In genomic region chr2:43161650-43162542, GRCh38 we compare ENCODE assay signal across 12 cellular contexts.
DNase-seq lines count a peak whose midpoint lies in the region; ATAC-seq and TF ChIP-seq lines count a peak whose summit lies in the region.
"Had no signal": no experiment of that assay in that cellular context is flagged by ENCODE, and none has a peak within 500 bp of the region (broad histone marks: within the 10 kb centered on the region; RNA-seq: fewer than 3 reads in every experiment).

No MANE protein-coding gene starts in this region.

- no peaks in the 10 kb centered on the region for H4K20me1 ChIP-seq in IMR-90 (ENCODE audit: insufficient read depth, low read length)

- H3K9ac ChIP-seq in IMR-90 (ENCODE audit: low read depth, low read length) = no peak overlapping the region
- H3K9ac ChIP-seq: KMS-11 had no signal

- H3K4me1 Mint-ChIP-seq in CD4-positive, alpha-beta memory T cell = peaks cover 38 to 87% (median 61%) of the 10 kb centered on the region in 4 donors
- peaks cover 55 to 57% of the 10 kb centered on the region in 2 donors for H3K4me1 Mint-ChIP-seq in effector memory CD8-positive, alpha-beta T cell (ENCODE audit: low read depth in 2 of 2)
- H3K4me1 Mint-ChIP-seq in nephron = peaks cover 20% of the 10 kb centered on the region

- no peak overlapping the region for H3K4me2 ChIP-seq in IMR-90 (ENCODE audit: low read depth, low read length)
- H3K4me2 ChIP-seq: KMS-11 had no signal

- H3K23ac ChIP-seq in IMR-90 (ENCODE audit: low read depth, low read length) = no peak overlapping the region

- H3K18ac ChIP-seq in IMR-90 (ENCODE audit: low read depth, low read length) = no peak overlapping the region

- H3K4me3 Mint-ChIP-seq in CD4-positive, alpha-beta memory T cell = peak overlapping the region in 7 of 8 donors; percentile 14 to 75 (median 57)
- peak overlapping the region; percentile 54 to 56 for H3K4me3 Mint-ChIP-seq in effector memory CD8-positive, alpha-beta T cell
- no peak overlapping the region for H3K4me3 Mint-ChIP-seq in nephron

- no peak for TF ChIP-seq RAD21 in IMR-90 (IDR thresholded peaks at IDR 0.05; ENCODE audit: low read length)

- H3K4ac ChIP-seq in IMR-90 (ENCODE audit: low read depth, low read length) = no peak overlapping the region; the same call in 1 of the 2 replicates

- no peak overlapping the region for H2AK9ac ChIP-seq in IMR-90 (replicated peaks; ENCODE audit: low read depth, low read length, poor library complexity)

- no peak overlapping the region for H4K8ac ChIP-seq in IMR-90 (ENCODE audit: low read depth in 2 of 2, low read length in 2 of 2)

- H2BK5ac ChIP-seq in IMR-90 (ENCODE audit: low read depth, low read length, poor library complexity, severe bottlenecking) = no peak overlapping the region

- no peak overlapping the region for H2BK20ac ChIP-seq in IMR-90 (ENCODE audit: low read depth, low read length)

- no peak overlapping the region for H3K4me3 ChIP-seq in CD4-positive, alpha-beta memory T cell (ENCODE audit: low read length in 2 of 2)
- H3K4me3 ChIP-seq in IMR-90 (ENCODE audit: insufficient read depth, low read depth, low read length) = no peak overlapping the region
- H3K4me3 ChIP-seq: vagina had no signal

- H2BK120ac ChIP-seq in IMR-90 (ENCODE audit: low read depth, low read length) = no peak overlapping the region

- H3K27ac ChIP-seq in CD4-positive, alpha-beta memory T cell (ENCODE audit: low read depth, low read length) = peak overlapping the region; percentile 84
- H3K27ac ChIP-seq in IMR-90 (ENCODE audit: insufficient read depth, low read length) = no peak overlapping the region
- H3K27ac ChIP-seq: KMS-11, vagina had no signal

- intact Hi-C loops in CD4-positive, alpha-beta memory T cell (cut with micrococcal nuclease) = no loop called here
- intact Hi-C loops in IMR-90 (cut with micrococcal nuclease) = no loop called here

- CTCF ChIA-PET in CD4-positive, alpha-beta memory T cell (lab: Charles Lee; ENCODE audit: partially characterized antibody) = interaction anchor here (0.6 to 3.9 kb wide), 9 partner anchors 8 to 323 kb away, joined by 3 to 28 read pairs (median 5); no protein-coding TSS in a partner anchor
- CTCF ChIA-PET in IMR-90 (lab: Yijun Ruan, JAX) = no interaction called here

- no peaks in the 10 kb centered on the region for H3K27me3 ChIP-seq in CD4-positive, alpha-beta memory T cell (ENCODE audit: insufficient read depth, low read length)
- no peaks in the 10 kb centered on the region for H3K27me3 ChIP-seq in IMR-90 (ENCODE audit: control insufficient read depth, insufficient read depth, low read length)
- H3K27me3 ChIP-seq: vagina had no signal

- H2AFZ ChIP-seq in IMR-90 (replicated peaks; ENCODE audit: low read length, poor library complexity) = no peak overlapping the region

- peak overlapping the region; percentile 91 to 99 (median 94) for H3K27ac Mint-ChIP-seq in CD4-positive, alpha-beta memory T cell
- H3K27ac Mint-ChIP-seq in effector memory CD8-positive, alpha-beta T cell = peak overlapping the region; percentile 68 to 93
- H3K27ac Mint-ChIP-seq in nephron = peak overlapping the region in 2 of 3 experiments; percentile 23 to 87

- no peaks in the 10 kb centered on the region for H3K36me3 ChIP-seq in CD4-positive, alpha-beta memory T cell (ENCODE audit: insufficient read depth, low read length)
- no peaks in the 10 kb centered on the region for H3K36me3 ChIP-seq in IMR-90 (ENCODE audit: control insufficient read depth, insufficient read depth, low read length)
- H3K36me3 ChIP-seq: vagina had no signal

- no TSS peak for BruUV-seq in IMR-90 (replicated peaks; lab: Mats Ljungman, UMichigan)

- no peaks in the 10 kb centered on the region for H3K27me3 Mint-ChIP-seq in CD4-positive, alpha-beta memory T cell
- H3K27me3 Mint-ChIP-seq in effector memory CD8-positive, alpha-beta T cell = no peaks in the 10 kb centered on the region
- H3K27me3 Mint-ChIP-seq in nephron (ENCODE audit: low read depth) = no peaks in the 10 kb centered on the region

- no peak overlapping the region for H4K5ac ChIP-seq in IMR-90 (ENCODE audit: low read depth, low read length)

- in situ Hi-C loops in IMR-90 (cut with MboI; ENCODE audit: low sequenced_read_pairs) = no loop called here

- peak overlapping the region; percentile 16; the same call in 1 of the 2 replicates for H2AK5ac ChIP-seq in IMR-90 (ENCODE audit: low read depth, low read length)

- no peak for DNase-seq in CD4-positive, alpha-beta memory T cell
- DNase-seq in IMR-90 = no peak
- no peak for DNase-seq in effector memory CD8-positive, alpha-beta T cell
- DNase-seq: NCI-H187; NCI-H524; stimulated activated CD4-positive, alpha-beta T cell treated with anti-CD3 and anti-CD28 coated beads, Interleukin-4, amount 100 ng/mL, for 24 hours had no signal

- TF ChIP-seq CTCF in IMR-90 (conservative IDR thresholded peaks at IDR 0.05; ENCODE audit: low read depth, low read length) (no peak), nephron (IDR thresholded peaks at IDR 0.05; ENCODE audit: unreplicated experiment in 3 of 3) (no peak)

- peaks cover 0 to 4% of the 10 kb centered on the region in 2 donors for H3K36me3 Mint-ChIP-seq in CD4-positive, alpha-beta memory T cell
- H3K36me3 Mint-ChIP-seq in effector memory CD8-positive, alpha-beta T cell (ENCODE audit: insufficient read depth) = peaks cover 14% of the 10 kb centered on the region
- no peaks in the 10 kb centered on the region for H3K36me3 Mint-ChIP-seq in nephron (ENCODE audit: low read depth)

- dilution Hi-C loops in IMR-90 (cut with HindIII; ENCODE audit: low sequenced_read_pairs, unreplicated experiment) = no loop called here

- H3K79me1 ChIP-seq in IMR-90 (ENCODE audit: low read depth in 1 of 2, low read length in 2 of 2) = no peaks in the 10 kb centered on the region

- 0 out of 2 replicates have a peak, but pooled peaks cover 12% of the 10 kb centered on the region for H3K9me1 ChIP-seq in IMR-90 (ENCODE audit: insufficient read depth, low read length)

- no peak overlapping the region for H3K56ac ChIP-seq in IMR-90 (ENCODE audit: extremely low read depth, insufficient read depth, low read length)

- H3K9me3 ChIP-seq in CD4-positive, alpha-beta memory T cell (ENCODE audit: control insufficient read depth in 1 of 2, low read length in 2 of 2) = no peaks in the 10 kb centered on the region
- H3K9me3 ChIP-seq in IMR-90 (ENCODE audit: control insufficient read depth, insufficient read depth, low read length) = no peaks in the 10 kb centered on the region
- H3K9me3 ChIP-seq: vagina had no signal

- peaks cover 87% of the 10 kb centered on the region for H3K4me1 ChIP-seq in CD4-positive, alpha-beta memory T cell (ENCODE audit: insufficient read depth, low read length)
- H3K4me1 ChIP-seq in IMR-90 (ENCODE audit: control insufficient read depth, insufficient read depth, low read length) = peaks cover 18% of the 10 kb centered on the region

- no peak overlapping the region for H3K14ac ChIP-seq in IMR-90 (replicated peaks; ENCODE audit: low read depth, low read length)

- ATAC-seq in IMR-90 (ENCODE audit: low read depth) (no peak), HG02840 (IDR thresholded peaks at IDR 0.05; ENCODE audit: low FRiP score, unreplicated experiment) (no peak), HG03571 (IDR thresholded peaks at IDR 0.05; ENCODE audit: unreplicated experiment) (no peak), GM21529 (IDR thresholded peaks at IDR 0.05; ENCODE audit: unreplicated experiment) (no peak)
- no peak for ATAC-seq in effector memory CD8-positive, alpha-beta T cell (replicated peaks)

- TF ChIP-seq POLR2A in IMR-90 (IDR thresholded peaks at IDR 0.05; ENCODE audit: low read depth, low read length) = no peak

- no CpG with 5 or more reads among the region's 15 CpGs for WGBS in IMR-90 (ENCODE audit: extremely low coverage in 2 of 2, insufficient read length in 1 of 2), 2 experiments

- no peak overlapping the region; the same call in 2 of the 3 replicates for H2BK15ac ChIP-seq in IMR-90 (ENCODE audit: low read depth, low read length)

- POLR2A ChIA-PET in CD4-positive, alpha-beta memory T cell (lab: Charles Lee; ENCODE audit: partially characterized antibody) = interaction anchor here (0.9 to 65.0 kb wide), 7 partner anchors 8 to 47 kb away, joined by 3 to 6960 read pairs (median 69); partner anchors contain the start of gene ZFP36L2
- POLR2A ChIA-PET in IMR-90 (lab: Charles Lee; ENCODE audit: unreplicated experiment) = no interaction called here

- H3K9me3 Mint-ChIP-seq in CD4-positive, alpha-beta memory T cell = peaks cover 0 to 2% (median 0%) of the 10 kb centered on the region in 8 donors
- H3K9me3 Mint-ChIP-seq in effector memory CD8-positive, alpha-beta T cell = no peaks in the 10 kb centered on the region
- no peaks in the 10 kb centered on the region for H3K9me3 Mint-ChIP-seq in nephron

- no peak overlapping the region; the same call in 1 of the 2 replicates for H4K91ac ChIP-seq in IMR-90 (ENCODE audit: insufficient read depth, low read depth, low read length)

TF ChIP-seq in IMR-90, 13 proteins besides CTCF, POLR2A, EP300 and RAD21:
- no peak for TF ChIP-seq MAFK (IDR thresholded peaks at IDR 0.05; ENCODE audit: low read depth, low read length)
- TF ChIP-seq MXI1 (IDR thresholded peaks at IDR 0.05; ENCODE audit: borderline replicate concordance, low read depth, low read length) = no peak
- TF ChIP-seq FOS (IDR thresholded peaks at IDR 0.05; ENCODE audit: low read depth, low read length) = no peak
- TF ChIP-seq MAZ (IDR thresholded peaks at IDR 0.05; ENCODE audit: borderline replicate concordance, low read depth, low read length) = no peak
- no peak for TF ChIP-seq RCOR1 (IDR thresholded peaks at IDR 0.05; ENCODE audit: insufficient replicate concordance, low read length)
- TF ChIP-seq CEBPB (IDR thresholded peaks at IDR 0.05; ENCODE audit: low read depth, low read length) = no peak
- no peak for TF ChIP-seq BHLHE40 (IDR thresholded peaks at IDR 0.05; ENCODE audit: low read depth, low read length)
- no peak for TF ChIP-seq USF2 (IDR thresholded peaks at IDR 0.05; ENCODE audit: low read depth, low read length)
- TF ChIP-seq RFX5 (IDR thresholded peaks at IDR 0.05; ENCODE audit: low read depth, low read length) = no peak
TF ChIP-seq in IMR-90: peak in this region for 0.

Comparison
In these comparisons a context has a peak if more than half of its experiments do, and no peak if none do; other contexts are left out.
1. H3K4me3 Mint-ChIP-seq: peak in CD4-positive, alpha-beta memory T cell (7 of 8) and effector memory CD8-positive, alpha-beta T cell (2 of 2); none in nephron (0 of 3).
2. Peak in every context shown above with its lines, with median percentiles within 50 percentile points of each other: H3K27ac Mint-ChIP-seq.